Comparison of ENCODE assay signal across 1 cellular context in the genomic region with DNA sequence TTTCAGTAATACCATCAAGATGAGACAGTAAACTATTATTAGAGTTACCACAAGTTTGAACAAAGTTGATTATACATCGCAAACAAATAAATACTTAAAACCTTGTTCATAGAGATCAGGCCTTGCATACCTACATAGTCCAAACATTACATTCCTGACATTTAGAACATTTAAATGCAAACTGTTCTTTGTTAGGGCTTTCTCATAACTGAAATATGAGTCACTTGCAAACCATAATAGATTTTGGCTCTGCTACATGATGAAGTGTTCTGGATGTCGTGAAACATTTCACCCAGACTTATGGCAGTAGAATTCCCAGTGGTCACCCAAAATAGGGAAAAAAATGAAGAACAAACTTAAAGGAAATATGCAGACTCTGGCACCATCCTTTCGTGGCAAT.
TF ChIP-seq lines count a peak whose summit lies in the region.

No MANE protein-coding gene starts in this region.

TF ChIP-seq in SK-N-SH, 30 proteins besides CTCF, POLR2A, EP300 and RAD21 (continued from another document):
- TF ChIP-seq PBX3 (IDR thresholded peaks at IDR 0.05) (peak; percentile 90), NFIC (IDR thresholded peaks at IDR 0.05; ENCODE audit: borderline replicate concordance) (peak; percentile 90), ZBTB33 (IDR thresholded peaks at IDR 0.05; ENCODE audit: borderline replicate concordance, low read depth) (0 out of 2 replicates have a peak, but pooled peaks have one; percentile 47), TEAD4 (IDR thresholded peaks at IDR 0.05; ENCODE audit: borderline replicate concordance, insufficient read depth) (peak; percentile 89), EZH2phosphoT487 (IDR thresholded peaks at IDR 0.05; ENCODE audit: borderline replicate concordance, low read depth) (no peak), USF2 (IDR thresholded peaks at IDR 0.05; ENCODE audit: borderline replicate concordance, low read depth, low read length) (no peak), JUND (IDR thresholded peaks at IDR 0.05) (peak; percentile 95), CHD2 (IDR thresholded peaks at IDR 0.05; ENCODE audit: low read length, partially characterized antibody) (no peak)
- TF ChIP-seq, protein P1, sequence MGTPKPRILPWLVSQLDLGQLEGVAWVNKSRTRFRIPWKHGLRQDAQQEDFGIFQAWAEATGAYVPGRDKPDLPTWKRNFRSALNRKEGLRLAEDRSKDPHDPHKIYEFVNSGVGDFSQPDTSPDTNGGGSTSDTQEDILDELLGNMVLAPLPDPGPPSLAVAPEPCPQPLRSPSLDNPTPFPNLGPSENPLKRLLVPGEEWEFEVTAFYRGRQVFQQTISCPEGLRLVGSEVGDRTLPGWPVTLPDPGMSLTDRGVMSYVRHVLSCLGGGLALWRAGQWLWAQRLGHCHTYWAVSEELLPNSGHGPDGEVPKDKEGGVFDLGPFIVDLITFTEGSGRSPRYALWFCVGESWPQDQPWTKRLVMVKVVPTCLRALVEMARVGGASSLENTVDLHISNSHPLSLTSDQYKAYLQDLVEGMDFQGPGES (IDR thresholded peaks at IDR 0.05; ENCODE audit: low read depth, low read length): no peak
TF ChIP-seq in SK-N-SH: peak in this region for 12.
